Comparison of ENCODE assay signal across 12 cellular contexts in the genomic region with DNA sequence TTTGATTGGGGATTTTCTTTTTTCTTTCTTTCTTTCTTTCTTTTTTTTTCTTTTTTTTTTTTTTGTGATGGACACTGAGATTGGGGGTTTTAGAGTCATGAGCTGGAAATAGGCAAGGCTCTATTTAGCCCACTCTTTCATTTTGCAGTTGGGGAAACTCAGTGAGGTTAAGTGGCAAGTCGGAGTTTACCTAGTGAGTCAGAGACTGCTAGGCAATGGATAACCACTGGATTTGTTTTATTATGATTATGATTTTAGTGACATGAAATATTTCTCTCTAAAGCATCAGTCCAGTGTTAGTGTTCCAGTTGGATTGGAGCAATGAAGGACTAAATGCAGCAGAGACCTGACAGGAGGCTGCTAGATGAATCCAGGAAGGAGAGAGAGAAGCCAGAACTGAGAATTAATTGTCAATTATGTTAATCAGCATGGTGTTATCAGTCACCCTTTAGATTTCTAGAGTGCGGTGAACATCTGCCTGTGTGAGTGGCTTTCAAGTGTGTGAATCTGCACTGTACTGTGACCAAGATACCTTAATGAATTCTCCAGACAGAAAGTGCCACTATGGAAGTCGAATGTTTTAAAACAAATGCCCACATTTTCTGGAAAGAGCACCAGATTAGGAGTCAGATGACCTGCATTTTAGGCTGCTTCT. TPM values are rescaled to one million over a fixed set of nuclear protein-coding genes. Genes with fewer than 3 reads are reported as not detected.
DNase-seq lines count a peak whose midpoint lies in the region; ATAC-seq, FAIRE-seq and TF ChIP-seq lines count a peak whose summit lies in the region.
"Had no signal": no experiment of that assay in that cellular context is flagged by ENCODE, and none has a peak within 500 bp of the region (broad histone marks: within the 10 kb centered on the region; RNA-seq: fewer than 3 reads in every experiment).

No MANE protein-coding gene starts in this region.

- TF ChIP-seq EP300 in A549 (IDR thresholded peaks at IDR 0.05): no peak

- H3K4me1 ChIP-seq in A549 (peaks cover 36% of the 10 kb centered on the region), endodermal cell (ENCODE audit: control insufficient read depth, insufficient read depth, low read length) (no peaks in the 10 kb centered on the region), GM23338 (ENCODE audit: insufficient read depth) (peaks cover 6% of the 10 kb centered on the region; the same call in 1 of the 2 replicates)

- H3K27ac Mint-ChIP-seq in endodermal cell (no peak overlapping the region), GM23338 (no peak overlapping the region), mesothelial cell of epicardium (no peak overlapping the region)

- H3K36me3 ChIP-seq in endodermal cell (ENCODE audit: control insufficient read depth, insufficient read depth, low read length) (no peaks in the 10 kb centered on the region), GM23338 (ENCODE audit: insufficient read depth) (no peaks in the 10 kb centered on the region)
- H3K36me3 ChIP-seq: BLaER1 had no signal

- FAIRE-seq in A549 (lab: Jason Lieb, UNC): peak; percentile 43

- WGBS in A549 (ENCODE audit: missing lambda C conversion rate): 47% methylated on average over 3 of the region's 3 CpGs
- 88 to 92% methylated on average over 2 to 3 of the region's 3 CpGs for WGBS in endodermal cell (ENCODE audit: insufficient coverage in 1 of 2, insufficient read length in 1 of 2), 2 experiments

- no peaks in the 10 kb centered on the region for H3K9me2 ChIP-seq in GM23338 (ENCODE audit: insufficient read depth)

- H3K27me3 Mint-ChIP-seq in endodermal cell (ENCODE audit: insufficient read depth): peaks cover 3% of the 10 kb centered on the region
- peaks cover 5% of the 10 kb centered on the region for H3K27me3 Mint-ChIP-seq in GM23338 (ENCODE audit: insufficient read depth, low read depth, poor library complexity)
- H3K27me3 Mint-ChIP-seq in mesothelial cell of epicardium (ENCODE audit: low read depth): peaks cover 25% of the 10 kb centered on the region

- H3K4me3 ChIP-seq in A549 (no peak overlapping the region), endodermal cell (ENCODE audit: low read length) (no peak overlapping the region), GM23338 (no peak overlapping the region)
- H3K4me3 ChIP-seq: BLaER1 had no signal

- H4K20me1 ChIP-seq in GM23338 (replicated peaks; ENCODE audit: insufficient read depth): no peaks in the 10 kb centered on the region; the same call in 1 of the 2 replicates

- POLR2A ChIA-PET in A549 (lab: Yijun Ruan, JAX): no interaction called here

- H3K4me1 Mint-ChIP-seq in endodermal cell (peaks cover 3% of the 10 kb centered on the region), GM23338 (peaks cover 17% of the 10 kb centered on the region), mesothelial cell of epicardium (no peaks in the 10 kb centered on the region)

- H3K4me2 ChIP-seq in A549: peak overlapping the region; percentile 70
- no peak overlapping the region for H3K4me2 ChIP-seq in GM23338
- H3K4me2 ChIP-seq: BLaER1 had no signal

- TF ChIP-seq CTCF in A549 (IDR thresholded peaks at IDR 0.05): no peak
- no peak for TF ChIP-seq CTCF in endodermal cell (conservative IDR thresholded peaks at IDR 0.05)
- no peak for TF ChIP-seq CTCF in GM23338 (conservative IDR thresholded peaks at IDR 0.05; ENCODE audit: low read depth in 2 of 2)
- no peak for TF ChIP-seq CTCF in mesothelial cell of epicardium (IDR thresholded peaks at IDR 0.05; ENCODE audit: unreplicated experiment)
- no peak for TF ChIP-seq CTCF in GM20000 (IDR thresholded peaks at IDR 0.05; ENCODE audit: extremely low read depth, missing control alignments)

- H3K9ac ChIP-seq in endodermal cell (ENCODE audit: extremely low read depth, low read length, poor library complexity, severe bottlenecking): no peak overlapping the region
- H3K9ac ChIP-seq: BLaER1 had no signal

- peaks cover 14% of the 10 kb centered on the region; the same call in 1 of the 2 replicates for H3K79me2 ChIP-seq in GM23338 (replicated peaks; ENCODE audit: insufficient read depth)

- ATAC-seq in A549 (peak in 1 of 2 experiments; percentile 74; a peak in 3 of 6 replicates), GM18498 (IDR thresholded peaks at IDR 0.05; ENCODE audit: unreplicated experiment) (peak; percentile 48), GM23338 (no peak)

- H3K27me3 ChIP-seq in endodermal cell (ENCODE audit: control insufficient read depth, insufficient read depth, low read length, poor library complexity, severe bottlenecking) (no peaks in the 10 kb centered on the region), GM23338 (ENCODE audit: insufficient read depth) (no peaks in the 10 kb centered on the region)
- H3K27me3 ChIP-seq: BLaER1, neutrophil had no signal

- H3K27ac ChIP-seq in A549 (peak overlapping the region in 1 of 2 experiments; percentile 20; a peak in 3 of 6 replicates), endodermal cell (ENCODE audit: low read depth, low read length) (no peak overlapping the region), GM23338 (ENCODE audit: low read depth) (no peak overlapping the region)
- H3K27ac ChIP-seq: BLaER1 had no signal

- H3K4me3 Mint-ChIP-seq in endodermal cell (no peak overlapping the region), GM23338 (no peak overlapping the region), mesothelial cell of epicardium (no peak overlapping the region)

- H3F3A ChIP-seq in GM23338 (replicated peaks; ENCODE audit: low read depth): no peaks in the 10 kb centered on the region

- H3K9me3 Mint-ChIP-seq in endodermal cell: no peaks in the 10 kb centered on the region
- no peaks in the 10 kb centered on the region for H3K9me3 Mint-ChIP-seq in GM23338
- no peaks in the 10 kb centered on the region for H3K9me3 Mint-ChIP-seq in mesothelial cell of epicardium

- TF ChIP-seq POLR2A in A549 (IDR thresholded peaks at IDR 0.05; ENCODE audit: low read length): no peak

- CTCF ChIA-PET in A549 (lab: Yijun Ruan, JAX): interaction anchor here (0.6 to 1.5 kb wide), 4 partner anchors 9 to 99 kb away, joined by 3 to 5 read pairs (median 4); no protein-coding TSS in a partner anchor

- no peak overlapping the region for H2AFZ ChIP-seq in GM23338

- no peaks in the 10 kb centered on the region for H3K9me3 ChIP-seq in A549
- no peaks in the 10 kb centered on the region for H3K9me3 ChIP-seq in endodermal cell (ENCODE audit: control insufficient read depth, low read length)
- H3K9me3 ChIP-seq: BLaER1, neutrophil had no signal

- H3K36me3 Mint-ChIP-seq in endodermal cell (ENCODE audit: low read depth): no peaks in the 10 kb centered on the region
- no peaks in the 10 kb centered on the region for H3K36me3 Mint-ChIP-seq in GM23338 (ENCODE audit: low read depth)
- H3K36me3 Mint-ChIP-seq in mesothelial cell of epicardium: no peaks in the 10 kb centered on the region

- DNase-seq in A549 (ENCODE audit: low read depth in 1 of 2, low spot score in 1 of 2) (no peak), NCI-H187 treated with DMSO at 0.1 percent for 48 hours (lab: John Stamatoyannopoulos, UW) (peak; percentile 85), endodermal cell (peak; percentile 20), GM23338 (ENCODE audit: low spot score) (no peak), SKM-1 (lab: John Stamatoyannopoulos, UW; ENCODE audit: unreplicated experiment) (no peak), mesothelial cell of epicardium (ENCODE audit: low spot score in 2 of 2, unreplicated experiment in 2 of 2) (no peak), GM20000 (ENCODE audit: low spot score) (no peak)
- DNase-seq: activated effector memory CD4-positive, alpha-beta T cell treated with anti-CD3 and anti-CD28 coated beads, Interleukin-2, amount 50 U/mL, for 16 hours; stimulated activated CD4-positive, alpha-beta T cell treated with anti-CD3 and anti-CD28 coated beads, Interleukin-2, amount 100 ng/mL, for 24 hours had no signal

- no peak for TF ChIP-seq RAD21 in A549 (conservative IDR thresholded peaks at IDR 0.05 in 1 of 2, IDR thresholded peaks at IDR 0.05 in 1 of 2)

TF ChIP-seq in A549, 52 proteins besides CTCF, POLR2A, EP300 and RAD21 (continues in another document):
- TF ChIP-seq ZSCAN20 (CRISPR knock-in tag; IDR thresholded peaks at IDR 0.05): no peak
- TF ChIP-seq PHF8 (IDR thresholded peaks at IDR 0.05; ENCODE audit: borderline replicate concordance, low read depth): no peak
- TF ChIP-seq, protein P1, sequence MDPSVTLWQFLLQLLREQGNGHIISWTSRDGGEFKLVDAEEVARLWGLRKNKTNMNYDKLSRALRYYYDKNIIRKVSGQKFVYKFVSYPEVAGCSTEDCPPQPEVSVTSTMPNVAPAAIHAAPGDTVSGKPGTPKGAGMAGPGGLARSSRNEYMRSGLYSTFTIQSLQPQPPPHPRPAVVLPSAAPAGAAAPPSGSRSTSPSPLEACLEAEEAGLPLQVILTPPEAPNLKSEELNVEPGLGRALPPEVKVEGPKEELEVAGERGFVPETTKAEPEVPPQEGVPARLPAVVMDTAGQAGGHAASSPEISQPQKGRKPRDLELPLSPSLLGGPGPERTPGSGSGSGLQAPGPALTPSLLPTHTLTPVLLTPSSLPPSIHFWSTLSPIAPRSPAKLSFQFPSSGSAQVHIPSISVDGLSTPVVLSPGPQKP (IDR thresholded peaks at IDR 0.05; ENCODE audit: low read depth, low read length): no peak
- TF ChIP-seq EHF (CRISPR knock-in tag; IDR thresholded peaks at IDR 0.05): no peak

TF ChIP-seq in GM23338, 12 proteins besides CTCF, POLR2A, EP300 and RAD21 (continues in another document):
- TF ChIP-seq JUNB (IDR thresholded peaks at IDR 0.05; ENCODE audit: unreplicated experiment): no peak
- TF ChIP-seq NANOG (IDR thresholded peaks at IDR 0.05; ENCODE audit: borderline replicate concordance): no peak

RNA-seq across cellular contexts. Expression of gene BMAL1, which starts 10.9 kb away (rescaled TPM):
- 25.2 and 29.2 TPM in 2 replicates for polyA plus RNA-seq in A549 (2011; rRNA removed)
- polyA plus RNA-seq in A549 (2012; cell fraction: cytosol; rRNA removed): 7.3 and 8.2 TPM in 2 replicates
- 6.5 and 10.4 TPM in 2 replicates for polyA plus RNA-seq in A549 (2012; cell fraction: nucleus; rRNA removed)
- polyA plus RNA-seq in A549 (2017; fragmentation: RNase III; extraction: RNeasy Plus Mini Kit Qiagen cat#74134 plus additional on column Dnase treatment): 20.1 to 29.2 TPM (median 28.6 TPM) in 3 replicates
- 22.2 and 40.0 TPM in 2 replicates for polyA minus RNA-seq in A549 (2011; rRNA and poly(A)+ RNA removed)
- 1 to 10 TPM; 3.7 to 7.2 TPM for total RNA-seq in endodermal cell
- 4.3 TPM for polyA plus RNA-seq in endodermal cell (2013, experiment 1 of 2)
- 5.7 TPM for polyA plus RNA-seq in endodermal cell (2013, experiment 2 of 2)
- 7.2 and 7.8 TPM in 2 replicates for total RNA-seq in GM23338 (2014; rRNA removed; shearing (Covaris generic))
- polyA plus RNA-seq in GM23338 (2016; fragmentation: Nextera tagmentation; extraction: Ambion mirVana): 5.1 and 5.9 TPM in 2 replicates
- 5.5 to 6.7 TPM (median 5.8 TPM) in 3 replicates for total RNA-seq in mesothelial cell of epicardium

Comparison
In these comparisons a context has a peak if more than half of its experiments do, and no peak if none do; other contexts are left out.
1. DNase-seq: peak in NCI-H187 treated with DMSO at 0.1 percent for 48 hours (single experiment) and endodermal cell (single experiment); none in A549 (0 of 2), GM23338 (single experiment), SKM-1 (single experiment), mesothelial cell of epicardium (0 of 2) and GM20000 (single experiment).